In genomic region chr9:81490605-81491331, GRCh38 we compare ENCODE assay signal across 16 cellular contexts.
DNase-seq lines count a peak whose midpoint lies in the region; ATAC-seq and TF ChIP-seq lines count a peak whose summit lies in the region.
"Had no signal": no experiment of that assay in that cellular context is flagged by ENCODE, and none has a peak within 500 bp of the region (broad histone marks: within the 10 kb centered on the region; RNA-seq: fewer than 3 reads in every experiment).

No MANE protein-coding gene starts in this region.

- no peaks in the 10 kb centered on the region for H3K36me3 ChIP-seq in IMR-90 (ENCODE audit: control insufficient read depth, insufficient read depth, low read length)
- H3K36me3 ChIP-seq: cardiac muscle cell had no signal

- no peak overlapping the region for H4K5ac ChIP-seq in IMR-90 (ENCODE audit: low read depth, low read length)

- H3K56ac ChIP-seq in IMR-90 (ENCODE audit: extremely low read depth, insufficient read depth, low read length), result no peak overlapping the region

- no peak overlapping the region; the same call in 1 of the 2 replicates for H3K18ac ChIP-seq in IMR-90 (ENCODE audit: low read depth, low read length)

- H2BK5ac ChIP-seq in IMR-90 (ENCODE audit: low read depth, low read length, poor library complexity, severe bottlenecking), result no peak overlapping the region

- intact Hi-C loops in IMR-90 (cut with micrococcal nuclease), result no loop called here
- intact Hi-C loops in left colon (cut with DNase I, micrococcal nuclease), result no loop called here

- no peak overlapping the region for H3K27ac ChIP-seq in IMR-90 (ENCODE audit: insufficient read depth, low read length)
- H3K27ac ChIP-seq: cardiac muscle cell had no signal

- H2BK120ac ChIP-seq in IMR-90 (ENCODE audit: low read depth, low read length), result peak overlapping the region; percentile 0; the same call in 1 of the 2 replicates

- H4K20me1 ChIP-seq in IMR-90 (ENCODE audit: insufficient read depth, low read length), result no peaks in the 10 kb centered on the region

- peaks cover 7% of the 10 kb centered on the region for H3K4me1 ChIP-seq in IMR-90 (ENCODE audit: control insufficient read depth, insufficient read depth, low read length)

- H3K27me3 ChIP-seq in IMR-90 (ENCODE audit: control insufficient read depth, insufficient read depth, low read length), result no peaks in the 10 kb centered on the region; the same call in none of the 2 replicates

- H3K4ac ChIP-seq in IMR-90 (ENCODE audit: low read depth, low read length), result peak overlapping the region; percentile 26

- dilution Hi-C loops in IMR-90 (cut with HindIII; ENCODE audit: low sequenced_read_pairs, unreplicated experiment), result no loop called here

- no CpG with 5 or more reads among the region's 5 CpGs for WGBS in IMR-90 (ENCODE audit: extremely low coverage in 2 of 2, insufficient read length in 1 of 2), 2 experiments

- CTCF ChIA-PET in IMR-90 (lab: Yijun Ruan, JAX), result interaction anchor here (0.6 kb wide), 1 partner anchor 350 kb away, joined by 3 read pairs; no protein-coding TSS in a partner anchor

- H2BK15ac ChIP-seq in IMR-90 (ENCODE audit: low read depth, low read length), result 0 out of 3 replicates have a peak overlapping the region, but pooled peaks have one; percentile 12

- H3K9me1 ChIP-seq in IMR-90 (ENCODE audit: insufficient read depth, low read length), result peaks cover 6% of the 10 kb centered on the region; the same call in 1 of the 2 replicates

- H3K4me3 ChIP-seq in AG10803 (ENCODE audit: low read length) (no peak overlapping the region), IMR-90 (ENCODE audit: insufficient read depth, low read depth, low read length) (no peak overlapping the region)
- H3K4me3 ChIP-seq: cardiac muscle cell had no signal

- no peak overlapping the region for H3K9ac ChIP-seq in IMR-90 (ENCODE audit: low read depth, low read length)

- 0 out of 2 replicates have a peak overlapping the region, but pooled peaks have one; percentile 20 for H4K91ac ChIP-seq in IMR-90 (ENCODE audit: insufficient read depth, low read depth, low read length)

- 0 out of 2 replicates have a peak overlapping the region, but pooled peaks have one; percentile 29 for H3K23ac ChIP-seq in IMR-90 (ENCODE audit: low read depth, low read length)

- H3K9me3 ChIP-seq in IMR-90 (ENCODE audit: control insufficient read depth, insufficient read depth, low read length), result no peaks in the 10 kb centered on the region

- peak; percentile 60 for DNase-seq in AG10803 (ENCODE audit: low read depth)
- peak; percentile 86 for DNase-seq in IMR-90
- DNase-seq in brain pericyte (ENCODE audit: low read depth, low spot score), result peak; percentile 53
- DNase-seq in kidney tubule cell (ENCODE audit: low spot score), result peak; percentile 86
- no peak for DNase-seq in activated naive CD4-positive, alpha-beta T cell treated with anti-CD3 and anti-CD28 coated beads, Interleukin-2, amount 50 U/mL, for 16 hours
- no peak for DNase-seq in NCI-H2107 (lab: John Stamatoyannopoulos, UW)
- no peak for DNase-seq in left colon
- DNase-seq: activated CD4-positive, CD25-positive, alpha-beta regulatory T cell; activated T-cell treated with anti-CD3 and anti-CD28 coated beads, Interleukin-2, amount 50 U/mL, for 48 hours; foreskin melanocyte; NCI-H1048; NCI-H526 treated with DMSO at 0.1 percent for 48 hours; small intestine; trophoblast cell had no signal

- no peak for TF ChIP-seq RAD21 in IMR-90 (IDR thresholded peaks at IDR 0.05; ENCODE audit: low read length)

- H3K4me2 ChIP-seq in IMR-90 (ENCODE audit: low read depth, low read length), result no peak overlapping the region

- POLR2A ChIA-PET in IMR-90 (lab: Charles Lee; ENCODE audit: unreplicated experiment), result no interaction called here

- no peak for ATAC-seq in IMR-90 (ENCODE audit: low read depth)
- no peak for ATAC-seq in HG02588 (IDR thresholded peaks at IDR 0.05; ENCODE audit: unreplicated experiment)
- ATAC-seq in left colon, result no peak

- no peak overlapping the region for H4K8ac ChIP-seq in IMR-90 (ENCODE audit: low read depth in 2 of 2, low read length in 2 of 2)

- in situ Hi-C loops in IMR-90 (cut with MboI; ENCODE audit: low sequenced_read_pairs), result loop anchor here (10.0 kb wide), 1 partner anchor 194 kb away; the partner anchor contains the start of gene TLE1

- BruUV-seq in IMR-90 (replicated peaks; lab: Mats Ljungman, UMichigan), result no TSS peak

- H2AK9ac ChIP-seq in IMR-90 (replicated peaks; ENCODE audit: low read depth, low read length, poor library complexity), result no peak overlapping the region

- H2AK5ac ChIP-seq in IMR-90 (ENCODE audit: low read depth, low read length), result peak overlapping the region; percentile 40; the same call in 1 of the 2 replicates

- no peak for TF ChIP-seq POLR2A in IMR-90 (IDR thresholded peaks at IDR 0.05; ENCODE audit: low read depth, low read length)

- 0 out of 2 replicates have a peak overlapping the region, but pooled peaks have one; percentile 7 for H3K14ac ChIP-seq in IMR-90 (replicated peaks; ENCODE audit: low read depth, low read length)

- H2AFZ ChIP-seq in IMR-90 (replicated peaks; ENCODE audit: low read length, poor library complexity), result no peak overlapping the region

- TF ChIP-seq CTCF in AG10803 (conservative IDR thresholded peaks at IDR 0.05; ENCODE audit: low read length) (no peak), IMR-90 (conservative IDR thresholded peaks at IDR 0.05; ENCODE audit: low read depth, low read length) (no peak)

- peak overlapping the region; percentile 66 for H2BK20ac ChIP-seq in IMR-90 (ENCODE audit: low read depth, low read length)

- H3K79me1 ChIP-seq in IMR-90 (ENCODE audit: low read depth in 1 of 2, low read length in 2 of 2), result no peaks in the 10 kb centered on the region

TF ChIP-seq in IMR-90, 13 proteins besides CTCF, POLR2A, EP300 and RAD21:
- TF ChIP-seq CEBPB (IDR thresholded peaks at IDR 0.05; ENCODE audit: low read depth, low read length), result peak; percentile 26; the same call in 1 of the 2 replicates
- no peak for TF ChIP-seq RFX5 (IDR thresholded peaks at IDR 0.05; ENCODE audit: low read depth, low read length)
- TF ChIP-seq RCOR1 (IDR thresholded peaks at IDR 0.05; ENCODE audit: insufficient replicate concordance, low read length), result peak; percentile 96
- TF ChIP-seq FOS (IDR thresholded peaks at IDR 0.05; ENCODE audit: low read depth, low read length), result peak; percentile 54
- TF ChIP-seq, protein P1, sequence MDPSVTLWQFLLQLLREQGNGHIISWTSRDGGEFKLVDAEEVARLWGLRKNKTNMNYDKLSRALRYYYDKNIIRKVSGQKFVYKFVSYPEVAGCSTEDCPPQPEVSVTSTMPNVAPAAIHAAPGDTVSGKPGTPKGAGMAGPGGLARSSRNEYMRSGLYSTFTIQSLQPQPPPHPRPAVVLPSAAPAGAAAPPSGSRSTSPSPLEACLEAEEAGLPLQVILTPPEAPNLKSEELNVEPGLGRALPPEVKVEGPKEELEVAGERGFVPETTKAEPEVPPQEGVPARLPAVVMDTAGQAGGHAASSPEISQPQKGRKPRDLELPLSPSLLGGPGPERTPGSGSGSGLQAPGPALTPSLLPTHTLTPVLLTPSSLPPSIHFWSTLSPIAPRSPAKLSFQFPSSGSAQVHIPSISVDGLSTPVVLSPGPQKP (IDR thresholded peaks at IDR 0.05; ENCODE audit: borderline replicate concordance, low read depth, low read length), result no peak

Comparison
In these comparisons a context has a peak if more than half of its experiments do, and no peak if none do; other contexts are left out.
1. DNase-seq: peak in AG10803 (single experiment), IMR-90 (single experiment), brain pericyte (single experiment) and kidney tubule cell (single experiment); none in activated naive CD4-positive, alpha-beta T cell treated with anti-CD3 and anti-CD28 coated beads, Interleukin-2, amount 50 U/mL, for 16 hours (single experiment), NCI-H2107 (single experiment) and left colon (0 of 2).